Comparison of ENCODE assay signal across 9 cellular contexts in genomic region chrX:125202486-125203378, GRCh38.
DNase-seq lines count a peak whose midpoint lies in the region; ATAC-seq and TF ChIP-seq lines count a peak whose summit lies in the region.
"Had no signal": no experiment of that assay in that cellular context is flagged by ENCODE, and none has a peak within 500 bp of the region (broad histone marks: within the 10 kb centered on the region; RNA-seq: fewer than 3 reads in every experiment).

No MANE protein-coding gene starts in this region.

- no peak overlapping the region for H3K27ac Mint-ChIP-seq in MCF 10A (ENCODE audit: low read depth, unreplicated experiment)
- H3K27ac Mint-ChIP-seq in activated T-helper 1 cell treated with anti-CD3 and anti-CD28 coated beads, Interleukin-12 subunit alpha, Interleukin-12 subunit beta, Interleukin-2, Interleukin-4 antibody, amounts not matched to agents 30 ng/mL and 10 ng/mL and 1 ng/mL, durations not matched to agents 14 hours and 24 hours and 36 hours = peak overlapping the region; percentile 61

- no peaks in the 10 kb centered on the region for H3K36me3 ChIP-seq in mammary epithelial cell (ENCODE audit: insufficient read depth, low read length)
- no peaks in the 10 kb centered on the region for H3K36me3 ChIP-seq in lower lobe of right lung
- H3K36me3 ChIP-seq in transverse colon = no peaks in the 10 kb centered on the region

- H3K4me3 ChIP-seq in mammary epithelial cell (replicated peaks in 1 of 3; ENCODE audit: insufficient read depth in 1 of 3, low read depth in 2 of 3, low read length in 3 of 3) (no peak overlapping the region), lower lobe of right lung (peak overlapping the region; percentile 42), transverse colon (peak overlapping the region in 3 of 4 donors; percentile 23 to 44 (median 26))

- DNase-seq in MCF 10A (ENCODE audit: unreplicated experiment) (no peak), mammary epithelial cell (no peak), lower lobe of right lung (no peak), transverse colon (no peak), posterior vena cava (ENCODE audit: low spot score) (no peak), cortex of kidney (lab: John Stamatoyannopoulos, UW) (no peak)
- no peak for DNase-seq in activated T-helper 1 cell treated with anti-CD3 and anti-CD28 coated beads, Interleukin-12 subunit alpha, Interleukin-12 subunit beta, Interleukin-2, Interleukin-4 antibody, amounts not matched to agents 30 ng/mL and 10 ng/mL and 1 ng/mL, durations not matched to agents 14 hours and 24 hours and 36 hours (ENCODE audit: low spot score)
- DNase-seq: GF-D8 had no signal

- H2AFZ ChIP-seq in mammary epithelial cell (ENCODE audit: low read depth, low read length) = no peak overlapping the region

- H3K4me1 ChIP-seq in mammary epithelial cell (ENCODE audit: insufficient read depth, low read length) (peaks cover 3% of the 10 kb centered on the region), lower lobe of right lung (no peaks in the 10 kb centered on the region), transverse colon (no peaks in the 10 kb centered on the region)

- peak overlapping the region; percentile 77 for H3K4me3 Mint-ChIP-seq in MCF 10A (ENCODE audit: unreplicated experiment)
- H3K4me3 Mint-ChIP-seq in activated T-helper 1 cell treated with anti-CD3 and anti-CD28 coated beads, Interleukin-12 subunit alpha, Interleukin-12 subunit beta, Interleukin-2, Interleukin-4 antibody, amounts not matched to agents 30 ng/mL and 10 ng/mL and 1 ng/mL, durations not matched to agents 14 hours and 24 hours and 36 hours = peak overlapping the region; percentile 39

- 31% methylated on average over 30 of the region's 41 CpGs for WGBS in mammary epithelial cell (ENCODE audit: low coverage, missing lambda C conversion rate)
- WGBS in transverse colon (ENCODE audit: low coverage in 1 of 2), 2 donors = 10 to 48% methylated on average over 2 to 41 of the region's 41 CpGs

- H3K27me3 Mint-ChIP-seq in MCF 10A (ENCODE audit: insufficient read depth, unreplicated experiment) = no peaks in the 10 kb centered on the region
- peaks cover 45% of the 10 kb centered on the region for H3K27me3 Mint-ChIP-seq in activated T-helper 1 cell treated with anti-CD3 and anti-CD28 coated beads, Interleukin-12 subunit alpha, Interleukin-12 subunit beta, Interleukin-2, Interleukin-4 antibody, amounts not matched to agents 30 ng/mL and 10 ng/mL and 1 ng/mL, durations not matched to agents 14 hours and 24 hours and 36 hours (ENCODE audit: insufficient read depth)

- H3K9me3 ChIP-seq in mammary epithelial cell (replicated peaks; ENCODE audit: insufficient read depth, low read length) (no peaks in the 10 kb centered on the region), lower lobe of right lung (no peaks in the 10 kb centered on the region), transverse colon (no peaks in the 10 kb centered on the region)

- H3K4me1 Mint-ChIP-seq in MCF 10A (ENCODE audit: insufficient read depth, unreplicated experiment) = peaks cover 5% of the 10 kb centered on the region
- peaks cover 18% of the 10 kb centered on the region for H3K4me1 Mint-ChIP-seq in activated T-helper 1 cell treated with anti-CD3 and anti-CD28 coated beads, Interleukin-12 subunit alpha, Interleukin-12 subunit beta, Interleukin-2, Interleukin-4 antibody, amounts not matched to agents 30 ng/mL and 10 ng/mL and 1 ng/mL, durations not matched to agents 14 hours and 24 hours and 36 hours (ENCODE audit: low read depth)

- H3K9ac ChIP-seq in mammary epithelial cell (ENCODE audit: insufficient read depth, low read length) = no peak overlapping the region

- dilution Hi-C loops in mammary epithelial cell (cut with HindIII; ENCODE audit: low sequenced_read_pairs) = no loop called here

- intact Hi-C loops in MCF 10A (cut with micrococcal nuclease) = no loop called here
- intact Hi-C loops in mammary epithelial cell (cut with micrococcal nuclease) = no loop called here
- intact Hi-C loops in activated T-helper 1 cell treated with anti-CD3 and anti-CD28 coated beads, Interleukin-12 subunit alpha, Interleukin-12 subunit beta, Interleukin-2, Interleukin-4 antibody, amounts not matched to agents 30 ng/mL and 10 ng/mL and 1 ng/mL, durations not matched to agents 14 hours and 24 hours and 36 hours (cut with micrococcal nuclease) = no loop called here
- intact Hi-C loops in lower lobe of right lung (cut with DNase I) = no loop called here
- intact Hi-C loops in transverse colon (cut with DNase I; ENCODE audit: low total_unique reads) = no loop called here
- intact Hi-C loops in posterior vena cava (cut with DNase I) = no loop called here

- no peaks in the 10 kb centered on the region for H3K36me3 Mint-ChIP-seq in MCF 10A (ENCODE audit: insufficient read depth, unreplicated experiment)
- no peaks in the 10 kb centered on the region for H3K36me3 Mint-ChIP-seq in activated T-helper 1 cell treated with anti-CD3 and anti-CD28 coated beads, Interleukin-12 subunit alpha, Interleukin-12 subunit beta, Interleukin-2, Interleukin-4 antibody, amounts not matched to agents 30 ng/mL and 10 ng/mL and 1 ng/mL, durations not matched to agents 14 hours and 24 hours and 36 hours (ENCODE audit: low read depth)

- no peaks in the 10 kb centered on the region for H3K79me2 ChIP-seq in mammary epithelial cell (ENCODE audit: insufficient read depth, low read length)

- H4K20me1 ChIP-seq in mammary epithelial cell (ENCODE audit: insufficient read depth, low read length) = no peaks in the 10 kb centered on the region

- BruUV-seq in MCF 10A (replicated peaks; lab: Mats Ljungman, UMichigan) = no TSS peak
- no TSS peak for BruUV-seq in mammary epithelial cell (replicated peaks; lab: Mats Ljungman, UMichigan)

- H3K27me3 ChIP-seq in mammary epithelial cell (ENCODE audit: insufficient read depth, low read length) (peaks cover 9% of the 10 kb centered on the region), lower lobe of right lung (ENCODE audit: low read depth) (peaks cover 13% of the 10 kb centered on the region), transverse colon (peaks cover 6% of the 10 kb centered on the region)

- TF ChIP-seq EP300 in transverse colon (IDR thresholded peaks at IDR 0.05; ENCODE audit: low read depth) = no peak

- POLR2A ChIA-PET in MCF 10A (lab: Yijun Ruan, JAX) = interaction anchor here (0.8 to 1.0 kb wide), 3 partner anchors 18 to 1312 kb away, joined by 3 read pairs; no protein-coding TSS in a partner anchor

- TF ChIP-seq CTCF in MCF 10A (IDR thresholded peaks at IDR 0.05; ENCODE audit: unreplicated experiment) (no peak), mammary epithelial cell (conservative IDR thresholded peaks at IDR 0.05 in 1 of 2, IDR thresholded peaks at IDR 0.05 in 1 of 2; ENCODE audit: extremely low read depth in 1 of 2, insufficient read depth in 1 of 2, low read depth in 1 of 2, low read length in 2 of 2) (no peak), lower lobe of right lung (IDR thresholded peaks at IDR 0.05) (no peak), transverse colon (IDR thresholded peaks at IDR 0.05) (no peak)

- H3K9me3 Mint-ChIP-seq in MCF 10A (ENCODE audit: unreplicated experiment) = peaks cover under 1% of the 10 kb centered on the region
- no peaks in the 10 kb centered on the region for H3K9me3 Mint-ChIP-seq in activated T-helper 1 cell treated with anti-CD3 and anti-CD28 coated beads, Interleukin-12 subunit alpha, Interleukin-12 subunit beta, Interleukin-2, Interleukin-4 antibody, amounts not matched to agents 30 ng/mL and 10 ng/mL and 1 ng/mL, durations not matched to agents 14 hours and 24 hours and 36 hours

- no peak overlapping the region for H3K4me2 ChIP-seq in mammary epithelial cell (ENCODE audit: insufficient read depth, low read depth, low read length)

- CTCF ChIA-PET in MCF 10A (lab: Yijun Ruan, JAX) (interaction anchor here (0.7 kb wide), 2 partner anchors 735 to 812 kb away, joined by 3 to 4 read pairs; no protein-coding TSS in a partner anchor), mammary epithelial cell (lab: Charles Lee; ENCODE audit: low non-redundant PET) (no interaction called here)

- in situ Hi-C loops in mammary epithelial cell (cut with MboI; ENCODE audit: low sequenced_read_pairs in 2 of 2) = no loop called here
- in situ Hi-C loops in transverse colon (cut with MboI; ENCODE audit: low pct_ligation_motif_present in 1 of 4, low pct_unique_long_range_greater_than_20kb in 1 of 4, low sequenced_read_pairs in 3 of 4) = no loop called here

- ATAC-seq in lower lobe of right lung (no peak), HG03159 (IDR thresholded peaks at IDR 0.05; ENCODE audit: unreplicated experiment) (no peak)

- no peak for TF ChIP-seq POLR2A in transverse colon (IDR thresholded peaks at IDR 0.05)

- H3K27ac ChIP-seq in mammary epithelial cell (ENCODE audit: insufficient read depth, low read depth, low read length) (no peak overlapping the region), lower lobe of right lung (no peak overlapping the region), transverse colon (peak overlapping the region in 2 of 4 donors; percentile 78)

Comparison
In these comparisons a context has a peak if more than half of its experiments do, and no peak if none do; other contexts are left out.
1. H3K4me3 ChIP-seq: peak in lower lobe of right lung (single experiment) and transverse colon (3 of 4); none in mammary epithelial cell (0 of 3).